ENCODE assay signal across 1 cellular context in the genomic region with DNA sequence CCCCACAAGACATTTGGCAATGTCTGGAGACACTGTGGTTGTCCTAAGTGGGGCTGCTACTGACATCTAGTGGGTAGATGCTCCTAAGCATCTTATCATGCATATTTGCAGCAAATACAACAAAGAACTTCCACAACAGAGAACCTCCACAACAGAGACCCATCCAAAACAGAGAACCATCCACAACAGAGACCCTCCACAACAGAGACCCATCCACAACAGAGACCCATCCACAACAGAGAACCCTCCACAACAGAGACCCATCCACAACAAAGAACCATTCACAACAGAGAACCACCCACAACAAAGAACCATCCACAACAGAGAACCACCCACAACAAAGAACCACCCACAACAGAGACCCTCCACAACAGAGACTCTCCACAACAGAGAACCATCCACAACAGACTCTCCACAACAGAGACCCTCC.
TF ChIP-seq lines count a peak whose summit lies in the region.

No MANE protein-coding gene starts in this region.

TF ChIP-seq in HCT116, 20 proteins besides CTCF, POLR2A, EP300 and RAD21 (continued from another document):
- TF ChIP-seq ZBTB33 (IDR thresholded peaks at IDR 0.05; ENCODE audit: extremely low read depth, insufficient replicate concordance, low read length) (no peak), EZH2phosphoT487 (IDR thresholded peaks at IDR 0.05; ENCODE audit: borderline replicate concordance) (no peak), CBX3 (IDR thresholded peaks at IDR 0.05; ENCODE audit: low read depth) (no peak)
